12 cellular contexts compared by ENCODE assay signal in the genomic region with DNA sequence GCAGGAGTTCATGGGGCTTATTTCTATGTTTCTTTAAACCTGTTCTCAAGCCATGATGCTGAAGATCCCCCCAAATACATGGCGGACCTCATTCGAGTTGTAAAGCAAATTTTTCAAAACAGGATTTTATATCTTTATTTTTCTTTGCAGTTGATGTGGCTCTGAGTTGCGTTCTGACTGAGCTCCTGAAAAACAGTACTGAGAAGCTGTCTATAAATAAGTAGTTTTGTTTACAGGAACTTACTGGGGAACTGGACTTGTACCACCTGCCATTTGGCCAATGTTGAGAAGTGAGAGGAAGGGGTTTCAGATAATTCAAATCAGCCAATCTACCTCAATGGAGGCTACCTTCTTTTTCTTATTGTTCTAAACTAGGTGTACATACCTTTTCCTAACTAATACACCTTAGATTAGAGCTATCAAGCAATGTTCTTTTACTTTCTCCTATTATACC.
DNase-seq lines count a peak whose midpoint lies in the region; ATAC-seq lines count a peak whose summit lies in the region.
"Had no signal": no experiment of that assay in that cellular context is flagged by ENCODE, and none has a peak within 500 bp of the region (broad histone marks: within the 10 kb centered on the region; RNA-seq: fewer than 3 reads in every experiment).

No MANE protein-coding gene starts in this region.

- H3K36me3 Mint-ChIP-seq in memory B cell = no peaks in the 10 kb centered on the region
- H3K36me3 Mint-ChIP-seq: activated CD4-positive, alpha-beta memory T cell treated with anti-CD3 and anti-CD28 coated beads for 36 hours; naive thymus-derived CD8-positive, alpha-beta T cell had no signal

- H3K27ac Mint-ChIP-seq in memory B cell = peak overlapping the region; percentile 47
- H3K27ac Mint-ChIP-seq: activated CD4-positive, alpha-beta memory T cell treated with anti-CD3 and anti-CD28 coated beads for 36 hours had no signal

- H3K4me1 ChIP-seq in HAP-1 = no peaks in the 10 kb centered on the region
- H3K4me1 ChIP-seq: SJSA1 had no signal

- H3K9me3 Mint-ChIP-seq in memory B cell = no peaks in the 10 kb centered on the region
- H3K9me3 Mint-ChIP-seq: activated CD4-positive, alpha-beta memory T cell treated with anti-CD3 and anti-CD28 coated beads for 36 hours; naive thymus-derived CD8-positive, alpha-beta T cell had no signal

- no peak overlapping the region for H3K4me3 ChIP-seq in HAP-1
- H3K4me3 ChIP-seq: SJSA1 had no signal

- no peaks in the 10 kb centered on the region for H3K36me3 ChIP-seq in HAP-1 (replicated peaks)
- H3K36me3 ChIP-seq: SJSA1 had no signal

- in situ Hi-C loops in HAP-1 (cut with MboI; ENCODE audit: low sequenced_read_pairs) = no loop called here

- H3K27me3 ChIP-seq in HAP-1 (ENCODE audit: low read depth) = no peaks in the 10 kb centered on the region
- H3K27me3 ChIP-seq: SJSA1 had no signal

- DNase-seq in memory B cell (ENCODE audit: low spot score in 2 of 2) (no peak), NOMO-1 treated with DMSO at 0.1 percent for 48 hours (lab: John Stamatoyannopoulos, UW; ENCODE audit: unreplicated experiment) (no peak), HAP-1 (ENCODE audit: low spot score in 2 of 2) (no peak), epidermal melanocyte (ENCODE audit: insufficient read length, low spot score) (no peak)
- DNase-seq in activated CD8-positive, alpha-beta memory T cell treated with anti-CD3 and anti-CD28 coated beads for 24 hours = no peak
- DNase-seq: activated CD4-positive, alpha-beta memory T cell treated with anti-CD3 and anti-CD28 coated beads for 36 hours; naive thymus-derived CD8-positive, alpha-beta T cell; stimulated activated naive CD8-positive, alpha-beta T cell treated with anti-CD3 and anti-CD28 coated beads, Interleukin-15, Interleukin-2, amounts not matched to agents 100 U/mL and 50 U/mL, for 24 hours had no signal

- no peaks in the 10 kb centered on the region for H3K27me3 Mint-ChIP-seq in memory B cell
- H3K27me3 Mint-ChIP-seq: activated CD4-positive, alpha-beta memory T cell treated with anti-CD3 and anti-CD28 coated beads for 36 hours; naive thymus-derived CD8-positive, alpha-beta T cell had no signal

- ATAC-seq in GM18867 (IDR thresholded peaks at IDR 0.05; ENCODE audit: unreplicated experiment) (peak; percentile 80), GM21619 (IDR thresholded peaks at IDR 0.05; ENCODE audit: unreplicated experiment) (peak; percentile 77), HG03135 (IDR thresholded peaks at IDR 0.05; ENCODE audit: unreplicated experiment) (peak; percentile 72), memory B cell (ENCODE audit: low read depth) (no peak)
- ATAC-seq: naive thymus-derived CD8-positive, alpha-beta T cell; stimulated activated naive CD8-positive, alpha-beta T cell treated with anti-CD3 and anti-CD28 coated beads, Interleukin-15, Interleukin-2, amounts not matched to agents 100 U/mL and 50 U/mL, for 24 hours had no signal

- peaks cover 15% of the 10 kb centered on the region for H3K4me1 Mint-ChIP-seq in memory B cell

- H3K9me3 ChIP-seq in HAP-1 = no peaks in the 10 kb centered on the region
- H3K9me3 ChIP-seq: SJSA1 had no signal

- H3K4me3 Mint-ChIP-seq in memory B cell = peak overlapping the region; percentile 21
- H3K4me3 Mint-ChIP-seq: activated CD4-positive, alpha-beta memory T cell treated with anti-CD3 and anti-CD28 coated beads for 36 hours had no signal
